Comparison of ENCODE assay signal across 8 cellular contexts in genomic region chrX:135086197-135086854, GRCh38. TPM values are rescaled to one million over a fixed set of nuclear protein-coding genes. Genes with fewer than 3 reads are reported as not detected.
DNase-seq lines count a peak whose midpoint lies in the region; ATAC-seq, FAIRE-seq and TF ChIP-seq lines count a peak whose summit lies in the region.

No MANE protein-coding gene starts in this region.

- H3K36me3 ChIP-seq in osteoblast (ENCODE audit: insufficient read depth, low read length): no peaks in the 10 kb centered on the region

- H2AFZ ChIP-seq in osteoblast (ENCODE audit: low read length): no peak overlapping the region

- no peak overlapping the region for H3K4me2 ChIP-seq in osteoblast (ENCODE audit: insufficient read depth, low read length)

- H3K9me3 ChIP-seq in osteoblast (ENCODE audit: low read depth, low read length): no peaks in the 10 kb centered on the region

- H3K27ac ChIP-seq in osteoblast (ENCODE audit: low read depth, low read length): no peak overlapping the region

- FAIRE-seq in D721Med (lab: Jason Lieb, UNC): peak; percentile 81
- peak; percentile 93 for FAIRE-seq in GM19239 (lab: Jason Lieb, UNC)

- H3K4me3 ChIP-seq in fibroblast of the aortic adventitia (ENCODE audit: low read depth, low read length): no peak overlapping the region
- H3K4me3 ChIP-seq in osteoblast (ENCODE audit: insufficient read depth, low read length): no peak overlapping the region

- no peaks in the 10 kb centered on the region for H3K27me3 ChIP-seq in osteoblast (ENCODE audit: insufficient read depth, low read length)

- DNase-seq in D721Med (ENCODE audit: insufficient read length, low spot score): no peak
- no peak for DNase-seq in GM19239 (ENCODE audit: insufficient read length, low spot score)
- DNase-seq in NCI-H446 treated with DMSO at 0.1 percent for 48 hours (lab: John Stamatoyannopoulos, UW): peak; percentile 31
- DNase-seq in activated T-cell treated with anti-CD3 and anti-CD28 coated beads for 4 hours: peak; percentile 17
- peak; percentile 77 for DNase-seq in fibroblast of the aortic adventitia (ENCODE audit: low read depth)
- peak; percentile 86 for DNase-seq in osteoblast (ENCODE audit: insufficient read length, low spot score, missing footprints)

- H3K79me2 ChIP-seq in osteoblast (ENCODE audit: insufficient read depth, low read length): no peaks in the 10 kb centered on the region

- TF ChIP-seq CTCF in D721Med (IDR thresholded peaks at IDR 0.05; ENCODE audit: insufficient read depth, missing control alignments) (peak; percentile 64), fibroblast of the aortic adventitia (IDR thresholded peaks at IDR 0.05; ENCODE audit: insufficient read depth, low read length) (peak; percentile 64), osteoblast (IDR thresholded peaks at IDR 0.05; ENCODE audit: extremely low read depth, low read depth, low read length) (peak; percentile 70)

- no peaks in the 10 kb centered on the region for H3K4me1 ChIP-seq in osteoblast (ENCODE audit: insufficient read depth, low read length)

- ATAC-seq in HG03280 (IDR thresholded peaks at IDR 0.05; ENCODE audit: unreplicated experiment): peak; percentile 90
- ATAC-seq in HG02623 (IDR thresholded peaks at IDR 0.05; ENCODE audit: unreplicated experiment): no peak

- no peaks in the 10 kb centered on the region for H4K20me1 ChIP-seq in osteoblast (ENCODE audit: insufficient read depth, low read length)

RNA-seq across cellular contexts. Expression of gene SMIM10L2B, which starts 12.2 kb away (rescaled TPM):
- 0.63 and 1.1 TPM in 2 replicates for total RNA-seq in fibroblast of the aortic adventitia (ENCODE audit: low replicate concordance)
- 1.8 and 2.5 TPM in 2 replicates for total RNA-seq in osteoblast

RNA-seq across cellular contexts. Expression of gene ETDB, which starts 34.0 kb away (rescaled TPM):
- not detected in 2 replicates for total RNA-seq in fibroblast of the aortic adventitia (ENCODE audit: low replicate concordance)
- total RNA-seq in osteoblast: not detected in 2 replicates

RNA-seq across cellular contexts. Expression of gene RTL8A, which starts 34.4 kb away (rescaled TPM):
- total RNA-seq in fibroblast of the aortic adventitia (ENCODE audit: low replicate concordance) (2.6 and 14.3 TPM in 2 replicates), osteoblast (6.2 and 9.1 TPM in 2 replicates)

RNA-seq across cellular contexts. Expression of gene RTL8C, which starts 54.2 kb away (rescaled TPM):
- 68.4 and 152 TPM in 2 replicates for total RNA-seq in fibroblast of the aortic adventitia (ENCODE audit: low replicate concordance)
- total RNA-seq in osteoblast: 35.9 and 37.6 TPM in 2 replicates

Comparison
In these comparisons a context has a peak if more than half of its experiments do, and no peak if none do; other contexts are left out.
1. DNase-seq: peak in NCI-H446 treated with DMSO at 0.1 percent for 48 hours (single experiment), activated T-cell treated with anti-CD3 and anti-CD28 coated beads for 4 hours (single experiment), fibroblast of the aortic adventitia (single experiment) and osteoblast (single experiment); none in D721Med (single experiment) and GM19239 (single experiment).
2. Peak in every context shown above with its lines, with median percentiles within 50 percentile points of each other: CTCF ChIP-seq.